26 cellular contexts compared by ENCODE assay signal in the genomic region with DNA sequence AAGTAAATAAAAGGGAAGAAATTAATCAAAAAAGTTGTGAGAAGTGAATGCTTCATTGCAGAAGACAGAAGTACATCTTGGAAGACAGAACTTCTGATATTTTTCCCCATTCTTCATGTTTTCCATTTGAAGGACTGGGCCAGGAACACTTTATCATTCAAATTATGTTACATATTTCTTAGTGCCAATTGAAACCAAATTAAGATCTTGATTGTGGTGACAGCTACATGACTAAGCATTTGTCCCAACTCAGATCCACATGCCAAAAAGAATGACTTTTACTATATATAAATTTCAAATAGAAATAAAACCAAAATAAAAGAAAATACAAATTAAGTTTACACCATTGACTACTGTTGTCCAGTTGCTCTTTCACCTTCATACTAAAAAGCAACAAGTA. TPM values are rescaled to one million over a fixed set of nuclear protein-coding genes. Genes with fewer than 3 reads are reported as not detected.
"Had no signal": no experiment of that assay in that cellular context is flagged by ENCODE, and none has a peak within 500 bp of the region (broad histone marks: within the 10 kb centered on the region; RNA-seq: fewer than 3 reads in every experiment).

No MANE protein-coding gene starts in this region.

- ATAC-seq: Panc1, PC-3, Right ventricle myocardium inferior, SK-N-SH treated with all-trans-retinoic acid at 6 μM for 48 hours had no signal

- H3K9me3 ChIP-seq: MG63, SJCRH30 had no signal

- DNase-seq: Karpas-422, KG1, MG63, NCI-H1092, NCI-H1105 treated with DMSO at 0.1 percent for 48 hours, NCI-H1417 treated with DMSO at 0.1 percent for 48 hours, NCI-H146, NCI-H1694 treated with DMSO at 0.1 percent for 48 hours, NCI-H1930, NCI-H2081 treated with DMSO at 0.1 percent for 48 hours, NCI-H2171, NCI-H226, NCI-H446, NCI-H510A, NCI-H524 treated with DMSO at 0.1 percent for 48 hours, NCI-H69, NCI-H774, PC-3, SHP77 treated with DMSO at 0.1 percent for 48 hours, SJCRH30 had no signal

- H3K4me1 ChIP-seq: SJCRH30 had no signal

- H3K27me3 ChIP-seq: MG63, SJCRH30 had no signal

- FAIRE-seq: HTR-8/SVneo had no signal

- H3K27ac ChIP-seq: HL-60, SJCRH30 had no signal

- H3K36me3 ChIP-seq: MG63, SJCRH30 had no signal

- H3K4me3 ChIP-seq: MG63, SJCRH30 had no signal

RNA-seq across cellular contexts. Expression of gene FGF5, which starts 14.0 kb away (rescaled TPM):
- total RNA-seq: T-helper 1 cell treated with Interleukin-12 subunit alpha and Interleukin-12 subunit beta and Interleukin-4 antibody, amounts not matched to agents 30 ng/mL and 1 ng/mL, for 36 hours had no signal
